ENCODE assay signal across 8 cellular contexts in genomic region chr10:114103286-114103685, GRCh38. TPM values are rescaled to one million over a fixed set of nuclear protein-coding genes. Genes with fewer than 3 reads are reported as not detected.
A peak's percentile ranks its signal among the peaks of the same experiment; 100 is the strongest.
DNase-seq lines count a peak whose midpoint lies in the region; ATAC-seq and TF ChIP-seq lines count a peak whose summit lies in the region.

No MANE protein-coding gene starts in this region.

- TF ChIP-seq EP300 in SK-N-SH (IDR thresholded peaks at IDR 0.05; ENCODE audit: borderline replicate concordance in 1 of 2, low read depth in 1 of 2, low read length in 1 of 2) (no peak), ovary (IDR thresholded peaks at IDR 0.05) (no peak)

- H3K4me3 ChIP-seq in SK-N-SH (ENCODE audit: low read depth in 2 of 2, low read length in 1 of 2) (no peak overlapping the region), fibroblast of lung (replicated peaks in 1 of 4; ENCODE audit: control extremely low read depth in 1 of 4, insufficient read depth in 1 of 4, low read depth in 3 of 4, low read length in 4 of 4) (no peak overlapping the region), ovary (no peak overlapping the region)

- intact Hi-C loops in ovary (cut with DNase I) = loop anchor here (5.0 to 10.0 kb wide), 3 partner anchors 301 to 398 kb away; no protein-coding TSS in a partner anchor

- in situ Hi-C loops in ACHN (cut with HindIII; ENCODE audit: low pct_ligation_motif_present, low pct_unique_long_range_greater_than_20kb, low sequenced_read_pairs) (loop anchor here (25.0 kb wide), 1 partner anchor 316 kb away; no protein-coding TSS in a partner anchor), KBM-7 (cut with MboI; ENCODE audit: low pct_unique_long_range_greater_than_20kb, low sequenced_read_pairs) (loop anchor here (25.0 kb wide), 1 partner anchor 391 kb away; no protein-coding TSS in a partner anchor)

- CTCF ChIA-PET in SK-N-SH (lab: Yijun Ruan, JAX) = interaction anchor here (0.7 to 6.2 kb wide), 33 partner anchors 9 to 1187 kb away, joined by 3 to 125 read pairs (median 4); partner anchors contain the start of gene CASP7

- no peaks in the 10 kb centered on the region for H4K20me1 ChIP-seq in SK-N-SH (ENCODE audit: insufficient read depth)
- no peaks in the 10 kb centered on the region for H4K20me1 ChIP-seq in fibroblast of lung (ENCODE audit: control insufficient read depth, extremely low read depth, insufficient read depth, low read length)

- no peak overlapping the region for H3K27ac ChIP-seq in SK-N-SH (ENCODE audit: low read depth in 2 of 2, low read length in 1 of 2)
- no peak overlapping the region for H3K27ac ChIP-seq in fibroblast of lung (ENCODE audit: insufficient read depth, low read length)
- no peak overlapping the region for H3K27ac ChIP-seq in ovary

- 17% methylated on average over 6 of the region's 6 CpGs for WGBS in SK-N-SH (ENCODE audit: low lambda C conversion rate)
- 7 to 11% (median 10%) methylated on average over 6 of the region's 6 CpGs for WGBS in ovary, 3 donors

- ATAC-seq in HG02678 (IDR thresholded peaks at IDR 0.05; ENCODE audit: unreplicated experiment) (no peak), HG03280 (IDR thresholded peaks at IDR 0.05; ENCODE audit: unreplicated experiment) (no peak)

- H3K9ac ChIP-seq in SK-N-SH (no peak overlapping the region), fibroblast of lung (ENCODE audit: insufficient read depth, low read length) (no peak overlapping the region)

- TF ChIP-seq CTCF in GM12872 (IDR thresholded peaks at IDR 0.05; ENCODE audit: insufficient read depth, low read depth, low read length) (peak; percentile 50; the same call in 2 of the 3 replicates), SK-N-SH (IDR thresholded peaks at IDR 0.05) (peak; percentile 69), fibroblast of lung (conservative IDR thresholded peaks at IDR 0.05 in 1 of 2, IDR thresholded peaks at IDR 0.05 in 1 of 2; ENCODE audit: low read depth in 1 of 2, low read length in 2 of 2) (peak; percentile 46 to 53), ovary (IDR thresholded peaks at IDR 0.05) (peak in 2 of 3 donors; percentile 17 to 52)

- H2AFZ ChIP-seq in SK-N-SH (ENCODE audit: low read depth) = no peak overlapping the region
- no peak overlapping the region for H2AFZ ChIP-seq in fibroblast of lung (ENCODE audit: low read length)

- H3K9me2 ChIP-seq in SK-N-SH = no peaks in the 10 kb centered on the region

- H3K4me1 ChIP-seq in SK-N-SH (ENCODE audit: control insufficient read depth in 1 of 2, insufficient read depth in 2 of 2, low read depth in 1 of 2, low read length in 1 of 2) (peaks cover 0 to 10% of the 10 kb centered on the region in 2 experiments; a peak in 1 of 4 replicates), fibroblast of lung (ENCODE audit: control insufficient read depth, extremely low read depth, insufficient read depth, low read length) (peaks cover 2% of the 10 kb centered on the region), ovary (ENCODE audit: insufficient read depth) (peaks cover 1% of the 10 kb centered on the region)

- H3K36me3 ChIP-seq in SK-N-SH (replicated peaks in 1 of 2; ENCODE audit: control insufficient read depth in 1 of 2, insufficient read depth in 2 of 2, low read length in 1 of 2) = no peaks in the 10 kb centered on the region
- H3K36me3 ChIP-seq in fibroblast of lung (ENCODE audit: control insufficient read depth, insufficient read depth, low read length) = no peaks in the 10 kb centered on the region
- H3K36me3 ChIP-seq in ovary = no peaks in the 10 kb centered on the region

- peak; percentile 90 for TF ChIP-seq RAD21 in SK-N-SH (IDR thresholded peaks at IDR 0.05; ENCODE audit: low read length)

- H3K4me2 ChIP-seq in SK-N-SH (no peak overlapping the region), fibroblast of lung (ENCODE audit: extremely low read depth, insufficient read depth, low read length) (no peak overlapping the region)

- POLR2A ChIA-PET in SK-N-SH (lab: Yijun Ruan, JAX) = no interaction called here

- H3K9me3 ChIP-seq in SK-N-SH (no peaks in the 10 kb centered on the region), fibroblast of lung (ENCODE audit: control insufficient read depth, insufficient read depth, low read depth, low read length) (no peaks in the 10 kb centered on the region), ovary (no peaks in the 10 kb centered on the region)

- H3F3A ChIP-seq in SK-N-SH (replicated peaks; ENCODE audit: insufficient read depth) = no peaks in the 10 kb centered on the region

- TF ChIP-seq POLR2A in ovary (IDR thresholded peaks at IDR 0.05) = no peak

- peaks cover 8% of the 10 kb centered on the region for H3K27me3 ChIP-seq in SK-N-SH (ENCODE audit: insufficient read depth)
- peaks cover 15% of the 10 kb centered on the region for H3K27me3 ChIP-seq in fibroblast of lung (ENCODE audit: control insufficient read depth, insufficient read depth, low read length)
- H3K27me3 ChIP-seq in ovary = no peaks in the 10 kb centered on the region

- H3K79me2 ChIP-seq in SK-N-SH (ENCODE audit: insufficient read depth) (no peaks in the 10 kb centered on the region), fibroblast of lung (ENCODE audit: control insufficient read depth, insufficient read depth, low read length) (no peaks in the 10 kb centered on the region)

- DNase-seq in ACHN (peak; percentile 73), KBM-7 (peak; percentile 71), SK-N-SH (peak; percentile 68), fibroblast of lung (ENCODE audit: low read depth in 2 of 2) (peak; percentile 58 to 76), ovary (no peak)

TF ChIP-seq in SK-N-SH, 30 proteins besides CTCF, POLR2A, EP300 and RAD21:
- TF ChIP-seq SMC3 (IDR thresholded peaks at IDR 0.05; ENCODE audit: low read depth, low read length) = peak; percentile 73
- TF ChIP-seq GABPA (IDR thresholded peaks at IDR 0.05; ENCODE audit: low read depth) = no peak
- TF ChIP-seq EZH2phosphoT487 (IDR thresholded peaks at IDR 0.05; ENCODE audit: borderline replicate concordance, low read depth) = no peak

RNA-seq across cellular contexts. Expression of gene ADRB1, which starts 59.6 kb away (rescaled TPM):
- polyA plus RNA-seq in SK-N-SH (2012; rRNA removed) (not detected in 2 replicates), fibroblast of lung (not detected in 2 replicates), ovary (under 1 TPM in 1 of 2 donors, not detected in 1; 0.13 TPM)
- polyA plus RNA-seq in SK-N-SH (2012; cell fraction: cytosol; rRNA removed) = not detected in 2 replicates
- polyA plus RNA-seq in SK-N-SH (2012; cell fraction: nucleus; rRNA removed) = not detected in 2 replicates
- total RNA-seq in fibroblast of lung (not detected in 2 replicates), ovary (1 to 10 TPM in 1 of 7 donors, under 1 TPM in 4, not detected in 2; 0.13 to 1.1 (median 0.24) TPM)
- polyA plus RNA-seq in fibroblast of lung (2012) = not detected in 2 replicates
- polyA minus RNA-seq in fibroblast of lung (ENCODE audit: low replicate concordance) = not detected in 2 replicates

Comparison
In these comparisons a context has a peak if more than half of its experiments do, and no peak if none do; other contexts are left out.
1. DNase-seq: peak in ACHN (single experiment), KBM-7 (single experiment), SK-N-SH (single experiment) and fibroblast of lung (2 of 2); none in ovary (0 of 5).
2. Peak in every context shown above with its lines, with median percentiles within 50 percentile points of each other: CTCF ChIP-seq.